ENCODE assay signal across 16 cellular contexts in genomic region chr5:68305223-68305865, GRCh38.
DNase-seq lines count a peak whose midpoint lies in the region; ATAC-seq lines count a peak whose summit lies in the region.
"Had no signal": no experiment of that assay in that cellular context is flagged by ENCODE, and none has a peak within 500 bp of the region (broad histone marks: within the 10 kb centered on the region; RNA-seq: fewer than 3 reads in every experiment).

No MANE protein-coding gene starts in this region.

- peaks cover 2% of the 10 kb centered on the region for H3K36me3 Mint-ChIP-seq in activated naive CD4-positive, alpha-beta T cell treated with anti-CD3 and anti-CD28 coated beads, Interleukin-2, amount 50 U/mL, for 24 hours
- H3K36me3 Mint-ChIP-seq in effector memory CD8-positive, alpha-beta T cell (ENCODE audit: insufficient read depth): peaks cover 14% of the 10 kb centered on the region

- H3K4me3 Mint-ChIP-seq in activated naive CD4-positive, alpha-beta T cell treated with anti-CD3 and anti-CD28 coated beads, Interleukin-2, amount 50 U/mL, for 24 hours: no peak overlapping the region
- H3K4me3 Mint-ChIP-seq in effector memory CD8-positive, alpha-beta T cell: no peak overlapping the region
- H3K4me3 Mint-ChIP-seq: CD8-positive, alpha-beta T cell had no signal

- no peak for DNase-seq in activated naive CD4-positive, alpha-beta T cell (lab: John Stamatoyannopoulos, UW)
- DNase-seq in NCI-H774 (lab: John Stamatoyannopoulos, UW) (peak; percentile 5), superior temporal gyrus (ENCODE audit: extremely low spot score) (peak; percentile 14)
- DNase-seq in effector memory CD8-positive, alpha-beta T cell: no peak
- DNase-seq: Calu3; CD8-positive, alpha-beta T cell; GOT3; KG1; NCI-H146; NCI-H2081 treated with DMSO at 0.1 percent for 48 hours; NCI-H510A; NCI-H82; PC-9 had no signal

- peaks cover 27% of the 10 kb centered on the region for H3K4me1 Mint-ChIP-seq in activated naive CD4-positive, alpha-beta T cell treated with anti-CD3 and anti-CD28 coated beads, Interleukin-2, amount 50 U/mL, for 24 hours
- H3K4me1 Mint-ChIP-seq in effector memory CD8-positive, alpha-beta T cell (ENCODE audit: low read depth in 2 of 2): peaks cover 11 to 34% of the 10 kb centered on the region in 2 donors

- peak overlapping the region; percentile 17 for H3K27ac Mint-ChIP-seq in activated naive CD4-positive, alpha-beta T cell treated with anti-CD3 and anti-CD28 coated beads, Interleukin-2, amount 50 U/mL, for 24 hours
- peak overlapping the region; percentile 65 to 77 for H3K27ac Mint-ChIP-seq in effector memory CD8-positive, alpha-beta T cell
- H3K27ac Mint-ChIP-seq: CD8-positive, alpha-beta T cell had no signal

- H3K9me3 Mint-ChIP-seq in activated naive CD4-positive, alpha-beta T cell treated with anti-CD3 and anti-CD28 coated beads, Interleukin-2, amount 50 U/mL, for 24 hours: no peaks in the 10 kb centered on the region
- H3K9me3 Mint-ChIP-seq in effector memory CD8-positive, alpha-beta T cell: no peaks in the 10 kb centered on the region
- H3K9me3 Mint-ChIP-seq: CD8-positive, alpha-beta T cell had no signal

- H3K27me3 Mint-ChIP-seq in activated naive CD4-positive, alpha-beta T cell treated with anti-CD3 and anti-CD28 coated beads, Interleukin-2, amount 50 U/mL, for 24 hours: no peaks in the 10 kb centered on the region
- no peaks in the 10 kb centered on the region for H3K27me3 Mint-ChIP-seq in effector memory CD8-positive, alpha-beta T cell

- no peak for ATAC-seq in effector memory CD8-positive, alpha-beta T cell (replicated peaks)
- ATAC-seq in HG03571 (IDR thresholded peaks at IDR 0.05; ENCODE audit: unreplicated experiment) (no peak), GM19324 (IDR thresholded peaks at IDR 0.05; ENCODE audit: low FRiP score, unreplicated experiment) (no peak)
- ATAC-seq: CD8-positive, alpha-beta T cell had no signal

Comparison
In these comparisons a context has a peak if more than half of its experiments do, and no peak if none do; other contexts are left out.
1. DNase-seq: peak in NCI-H774 (single experiment) and superior temporal gyrus (single experiment); none in activated naive CD4-positive, alpha-beta T cell (0 of 4) and effector memory CD8-positive, alpha-beta T cell (0 of 3).